ENCODE assay signal across 14 cellular contexts in the genomic region with DNA sequence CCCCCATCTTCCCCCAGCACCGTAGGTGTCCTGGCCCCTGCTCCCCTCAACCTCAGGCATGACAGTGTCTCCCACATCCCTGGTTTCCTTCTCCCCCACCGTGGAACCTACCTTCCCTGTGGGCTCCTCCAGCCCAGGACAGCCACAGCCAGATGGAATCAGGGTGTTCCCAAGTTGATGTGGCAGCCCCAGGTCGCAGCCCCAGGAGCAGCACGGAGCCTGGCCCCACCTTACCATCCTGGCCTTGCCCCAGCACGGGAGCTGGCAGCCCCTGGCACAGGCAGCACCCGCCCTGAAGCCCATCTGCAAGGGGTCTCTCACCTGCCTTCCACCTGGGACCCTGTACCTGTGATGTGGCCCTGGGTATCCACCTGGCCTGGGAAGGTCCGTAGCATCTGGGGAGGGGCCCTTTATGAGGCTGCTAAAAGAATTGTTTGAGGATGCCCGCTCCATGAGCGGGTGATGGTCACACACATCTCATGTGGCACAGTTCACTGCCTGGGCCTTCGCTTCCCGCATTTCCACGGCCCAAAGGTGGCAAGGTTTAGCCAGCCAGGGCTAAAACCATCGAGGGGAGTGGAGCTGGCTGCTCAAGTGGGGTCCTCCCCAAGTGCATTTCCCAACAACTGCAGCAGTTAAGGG. TPM values are rescaled to one million over a fixed set of nuclear protein-coding genes. Genes with fewer than 3 reads are reported as not detected.
A peak's percentile ranks its signal among the peaks of the same experiment; 100 is the strongest.
DNase-seq lines count a peak whose midpoint lies in the region; ATAC-seq and TF ChIP-seq lines count a peak whose summit lies in the region.
"Had no signal": no experiment of that assay in that cellular context is flagged by ENCODE, and none has a peak within 500 bp of the region (broad histone marks: within the 10 kb centered on the region; RNA-seq: fewer than 3 reads in every experiment).

No MANE protein-coding gene starts in this region.

- H3K4me1 ChIP-seq in SJCRH30, result peaks cover 5% of the 10 kb centered on the region; the same call in 1 of the 2 replicates

- no peaks in the 10 kb centered on the region for H3K36me3 Mint-ChIP-seq in activated naive CD4-positive, alpha-beta T cell treated with anti-CD3 and anti-CD28 coated beads, Interleukin-2, amount 50 U/mL, for 24 hours
- H3K36me3 Mint-ChIP-seq in activated naive CD4-positive, alpha-beta T cell treated with anti-CD3 and anti-CD28 coated beads, Interleukin-2, amount 50 U/mL, for 72 hours, result peaks cover 0 to 5% of the 10 kb centered on the region in 2 donors
- no peaks in the 10 kb centered on the region for H3K36me3 Mint-ChIP-seq in T-cell
- no peaks in the 10 kb centered on the region for H3K36me3 Mint-ChIP-seq in stimulated activated memory B cell treated with anti-CD40 and anti-IgM and Interleukin-4, amounts not matched to agents 10 μg/mL and 1 μg/mL and 100 μg/mL, for 72 hours
- H3K36me3 Mint-ChIP-seq: brain, type B pancreatic cell had no signal

- peaks cover 24% of the 10 kb centered on the region for H3K27me3 ChIP-seq in SJCRH30

- POLR2A ChIA-PET in T-cell (lab: Charles Lee), result no interaction called here

- peak overlapping the region; percentile 12 for H3K27ac Mint-ChIP-seq in activated naive CD4-positive, alpha-beta T cell treated with anti-CD3 and anti-CD28 coated beads, Interleukin-2, amount 50 U/mL, for 24 hours
- H3K27ac Mint-ChIP-seq in activated naive CD4-positive, alpha-beta T cell treated with anti-CD3 and anti-CD28 coated beads, Interleukin-2, amount 50 U/mL, for 72 hours, result no peak overlapping the region
- peak overlapping the region in 1 of 2 donors; percentile 36 for H3K27ac Mint-ChIP-seq in T-cell
- peak overlapping the region; percentile 48 for H3K27ac Mint-ChIP-seq in stimulated activated memory B cell treated with anti-CD40 and anti-IgM and Interleukin-4, amounts not matched to agents 10 μg/mL and 1 μg/mL and 100 μg/mL, for 72 hours
- H3K27ac Mint-ChIP-seq: brain, type B pancreatic cell had no signal

- CTCF ChIA-PET in T-cell (lab: Charles Lee), result no interaction called here

- no peaks in the 10 kb centered on the region for H3K9me3 Mint-ChIP-seq in activated naive CD4-positive, alpha-beta T cell treated with anti-CD3 and anti-CD28 coated beads, Interleukin-2, amount 50 U/mL, for 24 hours
- no peaks in the 10 kb centered on the region for H3K9me3 Mint-ChIP-seq in activated naive CD4-positive, alpha-beta T cell treated with anti-CD3 and anti-CD28 coated beads, Interleukin-2, amount 50 U/mL, for 72 hours
- no peaks in the 10 kb centered on the region for H3K9me3 Mint-ChIP-seq in T-cell
- no peaks in the 10 kb centered on the region for H3K9me3 Mint-ChIP-seq in stimulated activated memory B cell treated with anti-CD40 and anti-IgM and Interleukin-4, amounts not matched to agents 10 μg/mL and 1 μg/mL and 100 μg/mL, for 72 hours
- H3K9me3 Mint-ChIP-seq: brain, type B pancreatic cell had no signal

- peaks cover 5% of the 10 kb centered on the region for H3K4me1 Mint-ChIP-seq in activated naive CD4-positive, alpha-beta T cell treated with anti-CD3 and anti-CD28 coated beads, Interleukin-2, amount 50 U/mL, for 24 hours
- H3K4me1 Mint-ChIP-seq in T-cell, result peaks cover 10 to 41% (median 15%) of the 10 kb centered on the region in 3 donors
- H3K4me1 Mint-ChIP-seq in stimulated activated memory B cell treated with anti-CD40 and anti-IgM and Interleukin-4, amounts not matched to agents 10 μg/mL and 1 μg/mL and 100 μg/mL, for 72 hours, result peaks cover 55% of the 10 kb centered on the region

- no peak for ATAC-seq in activated naive CD4-positive, alpha-beta T cell treated with anti-CD3 and anti-CD28 coated beads, Interleukin-2, amount 50 U/mL, for 72 hours
- ATAC-seq in T-cell (replicated peaks in 1 of 4) (no peak), HG03045 (IDR thresholded peaks at IDR 0.05; ENCODE audit: unreplicated experiment) (no peak)
- no peak for ATAC-seq in stimulated activated memory B cell treated with anti-CD40 and anti-IgM and Interleukin-4, amounts not matched to agents 10 μg/mL and 1 μg/mL and 100 μg/mL, for 72 hours

- H3K4me3 ChIP-seq in coronary artery (no peak overlapping the region), SJCRH30 (no peak overlapping the region)
- H3K4me3 ChIP-seq: mucosa of descending colon had no signal

- H3K27ac ChIP-seq in coronary artery, result no peak overlapping the region
- H3K27ac ChIP-seq in SJCRH30, result no peak overlapping the region

- H3K27me3 Mint-ChIP-seq in activated naive CD4-positive, alpha-beta T cell treated with anti-CD3 and anti-CD28 coated beads, Interleukin-2, amount 50 U/mL, for 24 hours, result no peaks in the 10 kb centered on the region
- peaks cover 0 to 8% of the 10 kb centered on the region in 2 donors for H3K27me3 Mint-ChIP-seq in T-cell
- H3K27me3 Mint-ChIP-seq in stimulated activated memory B cell treated with anti-CD40 and anti-IgM and Interleukin-4, amounts not matched to agents 10 μg/mL and 1 μg/mL and 100 μg/mL, for 72 hours, result peaks cover 21% of the 10 kb centered on the region
- H3K27me3 Mint-ChIP-seq: brain had no signal

- no peak for TF ChIP-seq CTCF in coronary artery (IDR thresholded peaks at IDR 0.05)

- DNase-seq in activated naive CD4-positive, alpha-beta T cell treated with anti-CD3 and anti-CD28 coated beads, Interleukin-2, amount 50 U/mL, for 72 hours (ENCODE audit: low spot score in 2 of 2), result no peak
- no peak for DNase-seq in T-cell
- peak; percentile 58 for DNase-seq in coronary artery (ENCODE audit: low spot score)
- no peak for DNase-seq in SJCRH30
- DNase-seq in NCI-H2227 treated with DMSO at 0.1 percent for 48 hours (lab: John Stamatoyannopoulos, UW), result no peak
- DNase-seq: NCI-H1694, NCI-H446 treated with DMSO at 0.1 percent for 48 hours had no signal

- H3K36me3 ChIP-seq in SJCRH30, result no peaks in the 10 kb centered on the region
- H3K36me3 ChIP-seq: heart right ventricle had no signal

- peak overlapping the region; percentile 70 for H3K4me3 Mint-ChIP-seq in activated naive CD4-positive, alpha-beta T cell treated with anti-CD3 and anti-CD28 coated beads, Interleukin-2, amount 50 U/mL, for 24 hours
- H3K4me3 Mint-ChIP-seq in T-cell, result peak overlapping the region; percentile 50 to 83 (median 68)
- H3K4me3 Mint-ChIP-seq in stimulated activated memory B cell treated with anti-CD40 and anti-IgM and Interleukin-4, amounts not matched to agents 10 μg/mL and 1 μg/mL and 100 μg/mL, for 72 hours, result peak overlapping the region; percentile 78
- H3K4me3 Mint-ChIP-seq: type B pancreatic cell had no signal

- H3K9me3 ChIP-seq in SJCRH30 (replicated peaks), result no peaks in the 10 kb centered on the region
- H3K9me3 ChIP-seq: heart right ventricle, mucosa of descending colon had no signal

RNA-seq across cellular contexts. Expression of a gene that starts 4.2 kb away (rescaled TPM):
- total RNA-seq in activated naive CD4-positive, alpha-beta T cell treated with anti-CD3 and anti-CD28 coated beads, Interleukin-2, amount 50 U/mL, for 72 hours, result 10 to 100 TPM in 1 of 2 donors, 1 to 10 TPM in 1; 2.2 to 10.2 TPM
- 1 to 10 TPM; 1.8 to 6.7 (median 4.0) TPM for total RNA-seq in T-cell
- 4.4 and 4.8 TPM in 2 replicates for total RNA-seq in SJCRH30 (2014; rRNA removed; shearing (Covaris generic))

RNA-seq across cellular contexts. Expression of a gene that starts 39.5 kb away (rescaled TPM):
- total RNA-seq in activated naive CD4-positive, alpha-beta T cell treated with anti-CD3 and anti-CD28 coated beads, Interleukin-2, amount 50 U/mL, for 72 hours, result 10 to 100 TPM; 32.6 to 34.1 TPM
- 100 to 1,000 TPM in 1 of 5 donors, 10 to 100 TPM in 4; 32.8 to 186 (median 37.5) TPM for total RNA-seq in T-cell
- total RNA-seq in SJCRH30 (2014; rRNA removed; shearing (Covaris generic)), result 30.9 and 37.4 TPM in 2 replicates

RNA-seq across cellular contexts. Expression of a gene that starts 43.9 kb away (rescaled TPM):
- total RNA-seq in activated naive CD4-positive, alpha-beta T cell treated with anti-CD3 and anti-CD28 coated beads, Interleukin-2, amount 50 U/mL, for 72 hours, result 100 to 1,000 TPM; 200 to 214 TPM
- total RNA-seq in T-cell, result 100 to 1,000 TPM; 224 to 477 (median 329) TPM
- 0.14 TPM in 1 of 2 replicates, not detected in the other for total RNA-seq in SJCRH30 (2014; rRNA removed; shearing (Covaris generic))

RNA-seq across cellular contexts. Expression of a gene that starts 55.9 kb away (rescaled TPM):
- under 1 TPM; 0.27 to 0.34 TPM for total RNA-seq in activated naive CD4-positive, alpha-beta T cell treated with anti-CD3 and anti-CD28 coated beads, Interleukin-2, amount 50 U/mL, for 72 hours
- total RNA-seq in T-cell, result 10 to 100 TPM in 4 of 5 donors, 1 to 10 TPM in 1; 6.4 to 38.7 (median 19.7) TPM
- total RNA-seq in SJCRH30 (2014; rRNA removed; shearing (Covaris generic)), result 68.2 and 71.7 TPM in 2 replicates

Comparison
In these comparisons a context has a peak if more than half of its experiments do, and no peak if none do; other contexts are left out.
1. H3K27ac Mint-ChIP-seq: peak in activated naive CD4-positive, alpha-beta T cell treated with anti-CD3 and anti-CD28 coated beads, Interleukin-2, amount 50 U/mL, for 24 hours (single experiment) and stimulated activated memory B cell treated with anti-CD40 and anti-IgM and Interleukin-4, amounts not matched to agents 10 μg/mL and 1 μg/mL and 100 μg/mL, for 72 hours (single experiment); none in activated naive CD4-positive, alpha-beta T cell treated with anti-CD3 and anti-CD28 coated beads, Interleukin-2, amount 50 U/mL, for 72 hours (0 of 2).
2. RNA of a gene that starts 43.9 kb away (total RNA-seq): 224 to 477 TPM in T-cell and 200 to 214 TPM in activated naive CD4-positive, alpha-beta T cell treated with anti-CD3 and anti-CD28 coated beads, Interleukin-2, amount 50 U/mL, for 72 hours; 0.14 TPM in SJCRH30; every median in the first group is over 100 times any median in the second.
3. Peak in every context shown above with its lines, with median percentiles within 50 percentile points of each other: H3K4me3 Mint-ChIP-seq.